In genomic region chr17:17680477-17681186, GRCh38 we compare ENCODE assay signal across 1 cellular context.
TF ChIP-seq lines count a peak whose summit lies in the region.

No MANE protein-coding gene starts in this region.

TF ChIP-seq in GM12878, 131 proteins besides CTCF, POLR2A, EP300 and RAD21 (continued from another document):
- no peak for TF ChIP-seq CBX5 (IDR thresholded peaks at IDR 0.05; ENCODE audit: low read depth)
- TF ChIP-seq ZNF592 (IDR thresholded peaks at IDR 0.05): no peak
- TF ChIP-seq GABPA (IDR thresholded peaks at IDR 0.05; ENCODE audit: low read depth): no peak
- no peak for TF ChIP-seq ZNF274 (IDR thresholded peaks at IDR 0.05; ENCODE audit: insufficient read depth, insufficient read length)
- TF ChIP-seq ETV6 (conservative IDR thresholded peaks at IDR 0.05 in 1 of 2, IDR thresholded peaks at IDR 0.05 in 1 of 2; ENCODE audit: borderline replicate concordance in 1 of 2, low read depth in 1 of 2): no peak
- TF ChIP-seq BCL3 (IDR thresholded peaks at IDR 0.05; ENCODE audit: borderline replicate concordance, insufficient read depth, low read depth, low read length, poor library complexity, severe bottlenecking): no peak
TF ChIP-seq in GM12878: peak in this region for 0.
